In the genomic region with DNA sequence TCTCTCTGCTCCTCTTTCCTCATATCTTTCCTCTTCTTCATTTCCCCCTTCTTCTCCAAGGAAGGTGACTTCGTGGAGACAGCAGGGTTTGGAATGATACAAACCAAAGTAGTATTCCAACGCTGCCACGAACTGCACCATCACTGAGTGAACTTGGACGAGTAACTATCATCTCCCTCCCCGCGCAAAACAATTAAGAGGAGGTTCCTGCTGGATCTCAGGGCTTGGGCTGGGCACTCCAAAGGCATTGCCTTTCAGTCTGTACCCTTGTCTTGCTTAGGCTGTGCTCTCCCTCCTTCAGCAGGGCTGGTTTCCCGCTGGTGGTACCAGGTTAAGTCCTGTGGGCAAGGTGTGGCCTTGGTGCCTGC, we compare ENCODE assay signal across 1 cellular context.
TF ChIP-seq lines count a peak whose summit lies in the region.

No MANE protein-coding gene starts in this region.

TF ChIP-seq in endothelial cell of umbilical vein, 7 proteins besides CTCF, POLR2A, EP300 and RAD21:
- no peak for TF ChIP-seq GATA2 (IDR thresholded peaks at IDR 0.05; ENCODE audit: insufficient read depth, insufficient read length, low read depth, low read length)
- TF ChIP-seq JUN (IDR thresholded peaks at IDR 0.05; ENCODE audit: borderline replicate concordance, insufficient read depth, insufficient read length, low read depth) = no peak
- TF ChIP-seq POLR2AphosphoS5 (IDR thresholded peaks at IDR 0.05; ENCODE audit: insufficient read depth, low read depth, low read length) = no peak
- TF ChIP-seq FOS (IDR thresholded peaks at IDR 0.05; ENCODE audit: borderline replicate concordance, insufficient read depth, low read length) = no peak
- TF ChIP-seq MYC (IDR thresholded peaks at IDR 0.05; ENCODE audit: low read depth, low read length) = no peak
- TF ChIP-seq MAX (IDR thresholded peaks at IDR 0.05; ENCODE audit: insufficient read depth, insufficient read length) = no peak
- TF ChIP-seq EZH2 (IDR thresholded peaks at IDR 0.05; ENCODE audit: borderline replicate concordance, low read depth, low read length, severe bottlenecking) = no peak
